15 cellular contexts compared by ENCODE assay signal in genomic region chr4:55345054-55345453, GRCh38.
"Had no signal": no experiment of that assay in that cellular context is flagged by ENCODE, and none has a peak within 500 bp of the region (broad histone marks: within the 10 kb centered on the region; RNA-seq: fewer than 3 reads in every experiment).

No MANE protein-coding gene starts in this region.

- H3K9me3 Mint-ChIP-seq: activated CD4-positive, alpha-beta memory T cell treated with anti-CD3 and anti-CD28 coated beads, Interleukin-2, amount 10 ng/mL, durations not matched to agents 7 days and 5 days; activated naive CD4-positive, alpha-beta T cell treated with anti-CD3 and anti-CD28 coated beads for 36 hours; central memory CD8-positive, alpha-beta T cell; effector memory CD8-positive, alpha-beta T cell; neural crest cell; stimulated activated effector memory CD8-positive, alpha-beta T cell treated with anti-CD3 and anti-CD28 coated beads, Interleukin-12 subunit alpha, Interleukin-12 subunit beta, amount 100 ng/mL, for 72 hours; T-helper 2 cell treated with Interferon-gamma antibody and Interleukin-4, amounts not matched to agents 5 μg/mL and 100 μg/mL, for 36 hours had no signal

- H3K36me3 ChIP-seq: right atrium auricular region, tibial artery had no signal

- H3K27me3 ChIP-seq: body of pancreas, right atrium auricular region, tibial artery had no signal

- DNase-seq: activated CD4-positive, alpha-beta memory T cell treated with anti-CD3 and anti-CD28 coated beads, Interleukin-2, amount 10 ng/mL, durations not matched to agents 7 days and 5 days; activated CD8-positive, alpha-beta memory T cell treated with anti-CD3 and anti-CD28 coated beads, Interleukin-2, amount 50 U/mL, for 48 hours; activated naive CD4-positive, alpha-beta T cell treated with anti-CD3 and anti-CD28 coated beads for 36 hours; amniotic stem cell; body of pancreas; effector memory CD8-positive, alpha-beta T cell; erythroblast; hippocampal formation; SW 1271; tibial artery had no signal

- H3K9me3 ChIP-seq: body of pancreas, right atrium auricular region, tibial artery had no signal

- ATAC-seq: body of pancreas; stimulated activated effector memory CD8-positive, alpha-beta T cell treated with anti-CD3 and anti-CD28 coated beads, Interleukin-12 subunit alpha, Interleukin-12 subunit beta, amount 100 ng/mL, for 72 hours had no signal

- H3K36me3 Mint-ChIP-seq: stimulated activated effector memory CD8-positive, alpha-beta T cell treated with anti-CD3 and anti-CD28 coated beads, Interleukin-12 subunit alpha, Interleukin-12 subunit beta, amount 100 ng/mL, for 72 hours had no signal

- H3K27me3 Mint-ChIP-seq: activated CD4-positive, alpha-beta memory T cell treated with anti-CD3 and anti-CD28 coated beads, Interleukin-2, amount 10 ng/mL, durations not matched to agents 7 days and 5 days; central memory CD8-positive, alpha-beta T cell had no signal

- H3K27ac Mint-ChIP-seq: activated CD4-positive, alpha-beta memory T cell treated with anti-CD3 and anti-CD28 coated beads, Interleukin-2, amount 10 ng/mL, durations not matched to agents 7 days and 5 days had no signal
